Comparison of ENCODE assay signal across 32 cellular contexts in the genomic region with DNA sequence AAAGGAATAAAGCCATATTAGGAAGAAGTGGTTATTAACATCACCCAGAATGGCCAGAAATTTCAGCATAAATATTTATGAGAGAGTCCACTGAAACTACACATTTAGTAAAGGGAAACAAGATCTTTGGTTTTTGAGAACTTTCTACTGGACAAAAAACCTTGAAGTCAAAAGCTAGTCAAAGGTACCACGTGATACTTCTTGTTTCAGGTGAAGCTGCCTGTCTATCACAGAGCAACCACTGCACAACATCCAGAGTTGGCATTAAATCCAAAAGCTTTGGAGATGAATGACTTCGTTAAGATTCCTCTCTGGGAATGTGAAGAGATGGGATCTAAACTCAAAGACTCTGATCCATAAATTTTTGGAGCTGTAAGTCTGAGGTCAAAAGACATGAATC.
"Had no signal": no experiment of that assay in that cellular context is flagged by ENCODE, and none has a peak within 500 bp of the region (broad histone marks: within the 10 kb centered on the region; RNA-seq: fewer than 3 reads in every experiment).

No MANE protein-coding gene starts in this region.

- H3K4me3 ChIP-seq: ascending aorta, gastrocnemius medialis, left ventricle myocardium inferior, ovary, sigmoid colon, upper lobe of left lung, vagina had no signal

- DNase-seq: activated CD4-positive, alpha-beta memory T cell treated with anti-CD3 and anti-CD28 coated beads, Interleukin-2, amount 10 ng/mL, durations not matched to agents 7 days and 5 days; activated CD4-positive, alpha-beta T cell treated with anti-CD3 and anti-CD28 coated beads, Interleukin-2, amount 10 ng/mL, durations not matched to agents 7 days and 5 days; activated CD8-positive, alpha-beta memory T cell treated with anti-CD3 and anti-CD28 coated beads, Interleukin-2, amount 50 U/mL, for 48 hours; activated gamma-delta T cell; activated naive CD4-positive, alpha-beta T cell treated with anti-CD3 and anti-CD28 coated beads, Interleukin-2, amount 10 ng/mL, durations not matched to agents 7 days and 5 days; activated naive CD8-positive, alpha-beta T cell treated with anti-CD3 and anti-CD28 coated beads, Interleukin-2, amount 10 ng/mL, durations not matched to agents 7 days and 5 days; activated T-cell treated with anti-CD3 and anti-CD28 coated beads, Interleukin-2, amount 50 U/mL, for 24 hours; brain microvascular endothelial cell; caudate nucleus; cortex of kidney; effector memory CD8-positive, alpha-beta T cell; gastrocnemius medialis; glutamatergic neuron; left ventricle myocardium inferior; naive B cell; nephron progenitor cell; ovary; sigmoid colon; small intestine; stimulated activated CD4-positive, alpha-beta T cell treated with anti-CD3 and anti-CD28 coated beads, Interleukin-4, amount 100 ng/mL, for 24 hours; stimulated activated naive CD8-positive, alpha-beta T cell treated with anti-CD3 and anti-CD28 coated beads, Interleukin-15, amount 100 ng/mL, for 72 hours; substantia nigra; T-helper 9 cell; upper lobe of left lung; WERI-Rb-1 had no signal

- H3K9me3 ChIP-seq: ascending aorta, gastrocnemius medialis, left ventricle myocardium inferior, neutrophil, ovary, sigmoid colon, upper lobe of left lung, vagina had no signal

- H3K36me3 ChIP-seq: ascending aorta, brain microvascular endothelial cell, gastrocnemius medialis, left ventricle myocardium inferior, neutrophil, ovary, sigmoid colon, upper lobe of left lung, vagina, WERI-Rb-1 had no signal

- FAIRE-seq: islet of Langerhans, small intestine, TTC549 had no signal

- ATAC-seq: activated CD4-positive, CD25-positive, alpha-beta regulatory T cell treated with anti-CD3 and anti-CD28 coated beads, Interleukin-2, amount 50 U/mL, for 24 hours; effector memory CD8-positive, alpha-beta T cell; gastrocnemius medialis; stimulated activated effector memory CD8-positive, alpha-beta T cell treated with anti-CD3 and anti-CD28 coated beads, Interleukin-12 subunit alpha, Interleukin-12 subunit beta, amount 100 ng/mL, for 72 hours; stimulated activated naive CD8-positive, alpha-beta T cell treated with anti-CD3 and anti-CD28 coated beads, Interleukin-15, amount 100 ng/mL, for 72 hours had no signal

- H3K27ac ChIP-seq: ascending aorta, brain microvascular endothelial cell, gastrocnemius medialis, left ventricle myocardium inferior, neutrophil, ovary, sigmoid colon, upper lobe of left lung, vagina, WERI-Rb-1 had no signal

- H3K27me3 ChIP-seq: ascending aorta, brain microvascular endothelial cell, gastrocnemius medialis, neutrophil, ovary, sigmoid colon, upper lobe of left lung, vagina had no signal
